In the genomic region with DNA sequence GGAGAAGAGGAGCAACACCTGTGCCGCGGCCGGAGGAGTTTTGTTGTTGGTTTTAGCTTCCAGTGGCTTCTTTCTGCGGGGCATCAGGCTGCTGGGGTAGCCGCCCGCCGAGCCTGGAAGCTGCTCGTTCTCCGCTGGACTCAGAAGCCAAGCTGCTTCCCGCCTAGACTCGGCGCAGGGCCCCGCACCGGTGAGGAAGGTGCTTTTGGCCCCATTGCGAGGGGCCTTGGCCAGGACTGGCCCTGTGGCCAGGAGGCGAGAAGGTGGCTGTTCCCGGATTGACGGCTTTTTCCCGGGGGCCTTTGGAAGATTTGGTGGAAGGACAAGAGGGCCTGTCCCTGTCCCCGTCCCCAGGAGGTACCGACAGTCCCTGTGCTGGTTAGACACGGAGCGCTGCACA, we compare ENCODE assay signal across 8 cellular contexts. TPM values are rescaled to one million over a fixed set of nuclear protein-coding genes. Genes with fewer than 3 reads are reported as not detected.
"Had no signal": no experiment of that assay in that cellular context is flagged by ENCODE, and none has a peak within 500 bp of the region (broad histone marks: within the 10 kb centered on the region; RNA-seq: fewer than 3 reads in every experiment).

No MANE protein-coding gene starts in this region.

- H3K4me3 Mint-ChIP-seq: activated CD4-positive, alpha-beta memory T cell treated with anti-CD3 and anti-CD28 coated beads for 36 hours; activated CD4-positive, alpha-beta T cell treated with anti-CD3 and anti-CD28 coated beads for 36 hours; activated T-cell treated with anti-CD3 and anti-CD28 coated beads, Interleukin-2, amount 50 U/mL, for 24 hours had no signal

- H3K27ac Mint-ChIP-seq: activated CD4-positive, alpha-beta memory T cell treated with anti-CD3 and anti-CD28 coated beads for 36 hours; activated CD4-positive, alpha-beta T cell treated with anti-CD3 and anti-CD28 coated beads for 36 hours; activated T-cell treated with anti-CD3 and anti-CD28 coated beads, Interleukin-2, amount 50 U/mL, for 24 hours had no signal

- DNase-seq: foreskin keratinocyte had no signal

- H3K4me1 ChIP-seq: foreskin keratinocyte had no signal

- H3K9me3 Mint-ChIP-seq: activated CD4-positive, alpha-beta memory T cell treated with anti-CD3 and anti-CD28 coated beads for 36 hours; activated T-cell treated with anti-CD3 and anti-CD28 coated beads, Interleukin-2, amount 50 U/mL, for 24 hours; central memory CD8-positive, alpha-beta T cell; neural crest cell had no signal

- H3K36me3 ChIP-seq: ovary had no signal

- H3K27ac ChIP-seq: adrenal gland, foreskin keratinocyte, ovary had no signal

- H3K27me3 ChIP-seq: adrenal gland, ovary had no signal

- H3K9me3 ChIP-seq: adrenal gland, ovary had no signal

- H3K27me3 Mint-ChIP-seq: activated CD4-positive, alpha-beta memory T cell treated with anti-CD3 and anti-CD28 coated beads for 36 hours; central memory CD8-positive, alpha-beta T cell had no signal

- H3K4me3 ChIP-seq: adrenal gland, ovary had no signal

RNA-seq across cellular contexts. Expression of a gene that starts 28.8 kb away (rescaled TPM):
- total RNA-seq: activated CD4-positive, alpha-beta memory T cell treated with anti-CD3 and anti-CD28 coated beads for 36 hours had no signal
